In genomic region chr5:126360467-126360866, GRCh38 we compare ENCODE assay signal across 1 cellular context.
TF ChIP-seq lines count a peak whose summit lies in the region.

No MANE protein-coding gene starts in this region.

TF ChIP-seq in IMR-90, 13 proteins besides CTCF, POLR2A, EP300 and RAD21:
- TF ChIP-seq BHLHE40 (IDR thresholded peaks at IDR 0.05; ENCODE audit: low read depth, low read length), result no peak
